Comparison of ENCODE assay signal across 19 cellular contexts in the genomic region with DNA sequence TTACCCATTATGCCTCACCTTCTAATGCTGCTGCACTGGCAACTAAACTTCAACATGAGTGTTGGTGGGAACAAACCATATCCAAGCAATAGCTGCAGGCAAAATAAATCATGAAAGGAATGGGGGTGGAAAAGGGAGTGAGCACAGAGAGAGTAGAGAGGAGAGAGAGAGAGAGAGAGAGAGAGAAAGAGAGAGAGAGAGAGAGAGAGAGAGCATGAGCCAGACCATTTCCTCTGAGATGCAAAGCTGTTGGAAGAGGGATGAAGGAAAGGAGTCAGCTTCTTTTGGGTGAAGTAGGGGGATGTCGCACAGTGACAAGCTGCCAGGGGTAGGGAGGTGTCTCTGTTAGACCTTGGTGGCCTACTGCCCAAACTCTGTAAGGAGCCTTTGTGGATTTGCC. TPM values are rescaled to one million over a fixed set of nuclear protein-coding genes. Genes with fewer than 3 reads are reported as not detected.
DNase-seq lines count a peak whose midpoint lies in the region; ATAC-seq and TF ChIP-seq lines count a peak whose summit lies in the region.
"Had no signal": no experiment of that assay in that cellular context is flagged by ENCODE, and none has a peak within 500 bp of the region (broad histone marks: within the 10 kb centered on the region; RNA-seq: fewer than 3 reads in every experiment).

No MANE protein-coding gene starts in this region.

- H3K9me3 ChIP-seq in right atrium auricular region = no peaks in the 10 kb centered on the region
- H3K9me3 ChIP-seq: BE2C, MG63, Peyer's patch, SK-N-SH had no signal

- no peaks in the 10 kb centered on the region for H3K36me3 ChIP-seq in right atrium auricular region
- H3K36me3 ChIP-seq: BE2C, MG63, Peyer's patch had no signal

- no peak overlapping the region for H3K27ac ChIP-seq in right atrium auricular region
- H3K27ac ChIP-seq: Peyer's patch had no signal

- H3K4me1 ChIP-seq in right atrium auricular region = no peaks in the 10 kb centered on the region

- DNase-seq in NCI-H146 (lab: John Stamatoyannopoulos, UW) (peak; percentile 40), NCI-H146 treated with DMSO at 0.1 percent for 48 hours (lab: John Stamatoyannopoulos, UW; ENCODE audit: unreplicated experiment) (no peak), Right ventricle myocardium superior (no peak), right atrium auricular region (ENCODE audit: low spot score) (no peak), astrocyte of the hippocampus (ENCODE audit: low read depth, low spot score) (peak; percentile 4), sciatic nerve (ENCODE audit: low spot score) (no peak)
- DNase-seq in stimulated activated CD4-positive, alpha-beta T cell treated with anti-CD3 and anti-CD28 coated beads, Interleukin-4, amount 100 ng/mL, for 4 hours = no peak
- DNase-seq: 8988T, ACHN, BE2C, Calu3, KBM-7, MG63, NCI-H1694 treated with DMSO at 0.1 percent for 48 hours, NCI-H524 treated with DMSO at 0.1 percent for 48 hours, OCI-M1, Peyer's patch, SK-N-SH, SW 1271 had no signal

- intact Hi-C loops in Right ventricle myocardium superior (cut with DNase I) (no loop called here), sciatic nerve (cut with DNase I) (no loop called here)

- H3K27me3 ChIP-seq in right atrium auricular region = no peaks in the 10 kb centered on the region
- H3K27me3 ChIP-seq: BE2C, MG63, Peyer's patch had no signal

- no peak overlapping the region for H3K4me3 ChIP-seq in right atrium auricular region
- H3K4me3 ChIP-seq: MG63, Peyer's patch had no signal

- no peak for TF ChIP-seq CTCF in right atrium auricular region (IDR thresholded peaks at IDR 0.05)

- peak; percentile 31 for ATAC-seq in Right ventricle myocardium superior (ENCODE audit: poor library complexity)
- peak; percentile 41 for ATAC-seq in sciatic nerve

RNA-seq across cellular contexts. Expression of a gene that starts 17.5 kb away (rescaled TPM):
- total RNA-seq in Right ventricle myocardium superior (28.4 TPM), right atrium auricular region (10 to 100 TPM; 20.8 to 21.2 TPM), sciatic nerve (52.5 TPM)

Comparison
In these comparisons a context has a peak if more than half of its experiments do, and no peak if none do; other contexts are left out.
1. DNase-seq: peak in NCI-H146 (single experiment) and astrocyte of the hippocampus (single experiment); none in NCI-H146 treated with DMSO at 0.1 percent for 48 hours (single experiment), Right ventricle myocardium superior (single experiment), right atrium auricular region (single experiment), sciatic nerve (single experiment) and stimulated activated CD4-positive, alpha-beta T cell treated with anti-CD3 and anti-CD28 coated beads, Interleukin-4, amount 100 ng/mL, for 4 hours (0 of 2).